1 cellular context compared by ENCODE assay signal in the genomic region with DNA sequence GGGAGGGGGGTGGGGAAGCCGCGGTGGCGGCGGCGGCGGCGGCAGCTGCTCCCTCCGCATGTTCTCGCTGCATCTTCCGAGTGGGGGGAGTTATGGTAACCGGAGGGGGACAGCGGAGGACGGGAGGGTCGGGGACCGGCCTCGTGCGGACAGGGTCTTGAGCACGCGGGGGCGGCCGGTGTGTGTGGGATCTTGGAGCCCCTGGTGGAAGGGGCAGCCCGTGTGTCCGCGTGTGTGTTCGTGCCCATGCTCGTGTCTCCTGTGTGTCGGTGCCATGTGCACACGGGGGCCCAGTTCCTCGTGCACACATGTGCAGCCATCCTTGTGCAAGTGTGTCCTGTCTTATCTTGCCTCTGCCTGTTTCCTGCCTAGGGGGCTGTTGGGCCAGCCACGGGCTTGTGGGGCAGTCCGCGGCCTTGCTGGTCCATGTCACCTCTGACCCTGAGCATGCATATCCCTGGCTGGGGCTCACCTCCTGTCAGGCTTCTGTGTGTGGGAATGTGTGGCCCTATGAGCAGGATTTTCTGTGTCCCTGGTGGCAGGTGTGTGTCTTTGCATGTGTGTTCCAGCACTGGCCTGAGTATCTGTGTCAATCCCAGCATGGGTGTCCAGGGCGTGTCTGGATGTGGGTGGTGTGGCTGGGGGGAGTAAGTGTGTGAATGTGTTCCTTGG.
A peak's percentile ranks its signal among the peaks of the same experiment; 100 is the strongest.
TF ChIP-seq lines count a peak whose summit lies in the region.

No MANE protein-coding gene starts in this region.

TF ChIP-seq in K562, 482 proteins besides CTCF, POLR2A, EP300 and RAD21 (continues in another document):
- TF ChIP-seq POLR2AphosphoS2 (IDR thresholded peaks at IDR 0.05; ENCODE audit: low read length) (no peak), IFI16 (CRISPR knock-in tag; IDR thresholded peaks at IDR 0.05) (no peak), AFF1 (IDR thresholded peaks at IDR 0.05; ENCODE audit: low read depth in 1 of 2, partially characterized antibody in 2 of 2) (no peak), HNRNPH1 (optimal IDR thresholded peaks at IDR 0.05; ENCODE audit: low read depth, low read length) (no peak), NCOR1 (IDR thresholded peaks at IDR 0.05) (peak; percentile 40; the same call in 1 of the 2 replicates), FOS (IDR thresholded peaks at IDR 0.05; ENCODE audit: extremely low read depth, insufficient read length) (no peak), ZNF140 (CRISPR knock-in tag; IDR thresholded peaks at IDR 0.05) (no peak), ZNF24 (IDR thresholded peaks at IDR 0.05) (no peak), CBFA2T2 (conservative IDR thresholded peaks at IDR 0.05) (peak; percentile 54), FOXK1 (CRISPR knock-in tag; IDR thresholded peaks at IDR 0.05; ENCODE audit: borderline replicate concordance) (peak; percentile 98), CHD4 (IDR thresholded peaks at IDR 0.05; ENCODE audit: insufficient read depth, insufficient replicate concordance, low read depth, low read length, poor library complexity, severe bottlenecking) (no peak), ZNF197 (CRISPR knock-in tag; IDR thresholded peaks at IDR 0.05; ENCODE audit: low read depth) (no peak), SMAD2 (IDR thresholded peaks at IDR 0.05; ENCODE audit: low read depth, low read length) (no peak), CBX1 (IDR thresholded peaks at IDR 0.05; ENCODE audit: low read depth) (no peak), ZNF408 (CRISPR knock-in tag; IDR thresholded peaks at IDR 0.05; ENCODE audit: low read depth) (no peak), CREB5 (CRISPR knock-in tag; IDR thresholded peaks at IDR 0.05) (no peak), SPI1 (IDR thresholded peaks at IDR 0.05; ENCODE audit: borderline replicate concordance, low read depth, low read length) (no peak; the same call in 1 of the 2 replicates), HSF4 (CRISPR knock-in tag; IDR thresholded peaks at IDR 0.05; ENCODE audit: borderline replicate concordance) (no peak), ELF1 (tag; IDR thresholded peaks at IDR 0.05) (no peak), VEZF1 (CRISPR knock-in tag; IDR thresholded peaks at IDR 0.05) (peak; percentile 84), KHSRP (IDR thresholded peaks at IDR 0.05) (no peak), FUS (optimal IDR thresholded peaks at IDR 0.05; ENCODE audit: low read depth, low read length) (no peak), ZNF561 (CRISPR knock-in tag; conservative IDR thresholded peaks at IDR 0.05) (no peak), HLTF (IDR thresholded peaks at IDR 0.05) (no peak), ZBTB43 (CRISPR knock-in tag; IDR thresholded peaks at IDR 0.05) (peak; percentile 95), USF2 (CRISPR knock-in tag; IDR thresholded peaks at IDR 0.05) (no peak), POLR3A (IDR thresholded peaks at IDR 0.05; ENCODE audit: borderline replicate concordance, extremely low read depth, insufficient read depth, insufficient read length) (no peak), MAFG (tag; conservative IDR thresholded peaks at IDR 0.05) (no peak), SP2 (IDR thresholded peaks at IDR 0.05; ENCODE audit: extremely low read depth, low read depth, low read length, poor library complexity, severe bottlenecking) (no peak), RBM39 (optimal IDR thresholded peaks at IDR 0.05; ENCODE audit: low read depth, low read length) (no peak), ATF7 (IDR thresholded peaks at IDR 0.05) (peak; percentile 17; the same call in 1 of the 2 replicates), HDAC2 (IDR thresholded peaks at IDR 0.05) (peak; percentile 73; the same call in 1 of the 2 replicates), E4F1 (CRISPR knock-in tag; IDR thresholded peaks at IDR 0.05; ENCODE audit: borderline replicate concordance) (no peak), MAZ (CRISPR knock-in tag; conservative IDR thresholded peaks at IDR 0.05 in 1 of 2, IDR thresholded peaks at IDR 0.05 in 1 of 2) (peak in 1 of 2 experiments; percentile 88; a peak in 3 of 4 replicates), ETS1 (conservative IDR thresholded peaks at IDR 0.05; ENCODE audit: control insufficient read depth, low read depth, low read length) (peak; percentile 66; the same call in 1 of the 2 replicates), ZFP36 (IDR thresholded peaks at IDR 0.05; ENCODE audit: low read depth, low read length, partially characterized antibody) (no peak), GABPA (tag; conservative IDR thresholded peaks at IDR 0.05; ENCODE audit: low read depth) (no peak; the same call in 1 of the 2 replicates)
- TF ChIP-seq, protein P1, sequence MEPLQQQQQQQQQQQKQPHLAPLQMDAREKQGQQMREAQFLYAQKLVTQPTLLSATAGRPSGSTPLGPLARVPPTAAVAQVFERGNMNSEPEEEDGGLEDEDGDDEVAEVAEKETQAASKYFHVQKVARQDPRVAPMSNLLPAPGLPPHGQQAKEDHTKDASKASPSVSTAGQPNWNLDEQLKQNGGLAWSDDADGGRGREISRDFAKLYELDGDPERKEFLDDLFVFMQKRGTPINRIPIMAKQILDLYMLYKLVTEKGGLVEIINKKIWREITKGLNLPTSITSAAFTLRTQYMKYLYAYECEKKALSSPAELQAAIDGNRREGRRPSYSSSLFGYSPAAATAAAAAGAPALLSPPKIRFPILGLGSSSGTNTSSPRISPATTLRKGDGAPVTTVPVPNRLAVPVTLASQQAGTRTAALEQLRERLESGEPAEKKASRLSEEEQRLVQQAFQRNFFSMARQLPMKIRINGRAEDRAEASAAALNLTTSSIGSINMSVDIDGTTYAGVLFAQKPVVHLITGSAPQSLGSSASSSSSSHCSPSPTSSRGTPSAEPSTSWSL (CRISPR knock-in tag; IDR thresholded peaks at IDR 0.05; ENCODE audit: borderline replicate concordance), result no peak
- TF ChIP-seq, protein P2, sequence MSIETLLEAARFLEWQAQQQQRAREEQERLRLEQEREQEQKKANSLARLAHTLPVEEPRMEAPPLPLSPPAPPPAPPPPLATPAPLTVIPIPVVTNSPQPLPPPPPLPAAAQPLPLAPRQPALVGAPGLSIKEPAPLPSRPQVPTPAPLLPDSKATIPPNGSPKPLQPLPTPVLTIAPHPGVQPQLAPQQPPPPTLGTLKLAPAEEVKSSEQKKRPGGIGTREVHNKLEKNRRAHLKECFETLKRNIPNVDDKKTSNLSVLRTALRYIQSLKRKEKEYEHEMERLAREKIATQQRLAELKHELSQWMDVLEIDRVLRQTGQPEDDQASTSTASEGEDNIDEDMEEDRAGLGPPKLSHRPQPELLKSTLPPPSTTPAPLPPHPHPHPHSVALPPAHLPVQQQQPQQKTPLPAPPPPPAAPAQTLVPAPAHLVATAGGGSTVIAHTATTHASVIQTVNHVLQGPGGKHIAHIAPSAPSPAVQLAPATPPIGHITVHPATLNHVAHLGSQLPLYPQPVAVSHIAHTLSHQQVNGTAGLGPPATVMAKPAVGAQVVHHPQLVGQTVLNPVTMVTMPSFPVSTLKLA (conservative IDR thresholded peaks at IDR 0.05), result peak; percentile 91 to 94
